In genomic region chr10:133257489-133258065, GRCh38 we compare ENCODE assay signal across 8 cellular contexts.
DNase-seq lines count a peak whose midpoint lies in the region; ATAC-seq and TF ChIP-seq lines count a peak whose summit lies in the region.

No MANE protein-coding gene starts in this region.

- H3K4me3 ChIP-seq in RWPE2 (ENCODE audit: severe bottlenecking) = no peak overlapping the region
- H3K4me3 ChIP-seq in epithelial cell of esophagus (ENCODE audit: low read length) = no peak overlapping the region

- no peaks in the 10 kb centered on the region for H3K27me3 ChIP-seq in RWPE2 (ENCODE audit: insufficient read depth, poor library complexity, severe bottlenecking)

- DNase-seq in Ammon's horn (ENCODE audit: low spot score) (peak; percentile 48), GM20000 (ENCODE audit: low spot score) (peak; percentile 63), RWPE2 (ENCODE audit: low spot score) (no peak), epithelial cell of esophagus (ENCODE audit: low read depth) (peak; percentile 62), midbrain (lab: John Stamatoyannopoulos, UW) (peak; percentile 10)

- H3K9me3 ChIP-seq in RWPE2 (ENCODE audit: severe bottlenecking) = no peaks in the 10 kb centered on the region

- no peaks in the 10 kb centered on the region for H3K36me3 ChIP-seq in RWPE2 (ENCODE audit: low read depth)

- peak; percentile 8; the same call in 2 of the 3 replicates for ATAC-seq in RWPE2 (ENCODE audit: low read depth)
- ATAC-seq in HG02610 (IDR thresholded peaks at IDR 0.05; ENCODE audit: unreplicated experiment) = no peak
- ATAC-seq in HG02981 (IDR thresholded peaks at IDR 0.05; ENCODE audit: unreplicated experiment) = no peak
- ATAC-seq in GM21786 (IDR thresholded peaks at IDR 0.05; ENCODE audit: unreplicated experiment) = no peak

- TF ChIP-seq CTCF in GM20000 (IDR thresholded peaks at IDR 0.05; ENCODE audit: extremely low read depth, missing control alignments) (peak; percentile 45), RWPE2 (IDR thresholded peaks at IDR 0.05; ENCODE audit: poor library complexity, severe bottlenecking) (peak; percentile 59), epithelial cell of esophagus (IDR thresholded peaks at IDR 0.05; ENCODE audit: insufficient read depth, low read depth, low read length, missing control alignments) (peak; percentile 54)

- peaks cover 34% of the 10 kb centered on the region for H3K4me1 ChIP-seq in RWPE2 (ENCODE audit: insufficient read depth, poor library complexity, severe bottlenecking)

- H3K27ac ChIP-seq in RWPE2 (ENCODE audit: poor library complexity, severe bottlenecking) = peak overlapping the region; percentile 83
